In the genomic region with DNA sequence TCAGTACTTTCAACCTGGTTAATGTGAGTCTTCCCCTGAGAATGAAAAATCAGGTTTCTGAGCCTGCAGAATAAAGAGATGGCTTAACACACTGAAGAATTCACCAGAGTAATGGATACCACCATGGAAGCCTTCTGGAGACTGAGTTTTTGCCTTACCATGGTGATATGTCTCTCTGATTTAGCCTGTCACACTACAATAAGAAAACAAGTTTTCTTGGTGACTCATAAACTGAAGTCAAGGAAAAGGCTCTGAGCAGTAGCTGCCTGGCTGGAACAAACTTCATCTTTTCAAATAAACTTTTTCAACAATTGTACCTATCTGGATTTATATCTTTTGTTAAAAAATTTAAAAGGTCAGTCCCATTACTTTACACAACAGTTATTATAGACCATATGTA, we compare ENCODE assay signal across 1 cellular context.
TF ChIP-seq lines count a peak whose summit lies in the region.

No MANE protein-coding gene starts in this region.

TF ChIP-seq in SK-N-SH treated with all-trans-retinoic acid at 6 μM for 48 hours, 23 proteins besides CTCF, POLR2A, EP300 and RAD21 (continued from another document):
- no peak for TF ChIP-seq TSHZ2 (CRISPR knock-in tag; IDR thresholded peaks at IDR 0.05)
- TF ChIP-seq PATZ1 (CRISPR knock-in tag; IDR thresholded peaks at IDR 0.05; ENCODE audit: borderline replicate concordance), result no peak
- TF ChIP-seq, protein P1, sequence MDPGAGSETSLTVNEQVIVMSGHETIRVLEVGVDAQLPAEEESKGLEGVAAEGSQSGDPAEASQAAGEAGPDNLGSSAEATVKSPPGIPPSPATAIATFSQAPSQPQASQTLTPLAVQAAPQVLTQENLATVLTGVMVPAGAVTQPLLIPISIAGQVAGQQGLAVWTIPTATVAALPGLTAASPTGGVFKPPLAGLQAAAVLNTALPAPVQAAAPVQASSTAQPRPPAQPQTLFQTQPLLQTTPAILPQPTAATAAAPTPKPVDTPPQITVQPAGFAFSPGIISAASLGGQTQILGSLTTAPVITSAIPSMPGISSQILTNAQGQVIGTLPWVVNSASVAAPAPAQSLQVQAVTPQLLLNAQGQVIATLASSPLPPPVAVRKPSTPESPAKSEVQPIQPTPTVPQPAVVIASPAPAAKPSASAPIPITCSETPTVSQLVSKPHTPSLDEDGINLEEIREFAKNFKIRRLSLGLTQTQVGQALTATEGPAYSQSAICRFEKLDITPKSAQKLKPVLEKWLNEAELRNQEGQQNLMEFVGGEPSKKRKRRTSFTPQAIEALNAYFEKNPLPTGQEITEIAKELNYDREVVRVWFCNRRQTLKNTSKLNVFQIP (CRISPR knock-in tag; IDR thresholded peaks at IDR 0.05; ENCODE audit: borderline replicate concordance, low read depth), result no peak
- TF ChIP-seq GLIS3 (CRISPR knock-in tag; IDR thresholded peaks at IDR 0.05), result no peak
